ENCODE assay signal across 12 cellular contexts in genomic region chr12:82524020-82524419, GRCh38.
A peak's percentile ranks its signal among the peaks of the same experiment; 100 is the strongest.
DNase-seq lines count a peak whose midpoint lies in the region; ATAC-seq and TF ChIP-seq lines count a peak whose summit lies in the region.
"Had no signal": no experiment of that assay in that cellular context is flagged by ENCODE, and none has a peak within 500 bp of the region (broad histone marks: within the 10 kb centered on the region; RNA-seq: fewer than 3 reads in every experiment).

No MANE protein-coding gene starts in this region.

- peak overlapping the region; percentile 33 for H3K4me3 ChIP-seq in epithelial cell of proximal tubule (ENCODE audit: low read depth, low read length)

- DNase-seq in epithelial cell of proximal tubule (ENCODE audit: low read depth) (peak; percentile 38), renal cortical epithelial cell (ENCODE audit: low read depth) (peak; percentile 80), NCI-H524 treated with DMSO at 0.1 percent for 48 hours (lab: John Stamatoyannopoulos, UW) (no peak), NCI-H1092 (lab: John Stamatoyannopoulos, UW) (no peak)
- DNase-seq in activated T-cell treated with anti-CD3 and anti-CD28 coated beads, Interleukin-2, amount 50 U/mL, for 48 hours = no peak
- DNase-seq: activated CD4-positive, alpha-beta T cell treated with anti-CD3 and anti-CD28 coated beads, Interleukin-2, amount 10 ng/mL, durations not matched to agents 24 days and 14 days; CD4-positive, alpha-beta memory T cell; KBM-7; NCI-H187 had no signal

- ATAC-seq in GM19397 (IDR thresholded peaks at IDR 0.05; ENCODE audit: unreplicated experiment) (peak; percentile 64), HG03139 (IDR thresholded peaks at IDR 0.05; ENCODE audit: unreplicated experiment) (peak; percentile 64), HG02623 (IDR thresholded peaks at IDR 0.05; ENCODE audit: unreplicated experiment) (no peak)

- no peak for TF ChIP-seq CTCF in epithelial cell of proximal tubule (conservative IDR thresholded peaks at IDR 0.05; ENCODE audit: low read depth, low read length)

Comparison
In these comparisons a context has a peak if more than half of its experiments do, and no peak if none do; other contexts are left out.
1. DNase-seq: peak in epithelial cell of proximal tubule (single experiment) and renal cortical epithelial cell (single experiment); none in NCI-H524 treated with DMSO at 0.1 percent for 48 hours (single experiment), NCI-H1092 (single experiment) and activated T-cell treated with anti-CD3 and anti-CD28 coated beads, Interleukin-2, amount 50 U/mL, for 48 hours (0 of 2).